Comparison of ENCODE assay signal across 19 cellular contexts in genomic region chr7:132108553-132108952, GRCh38.
"Had no signal": no experiment of that assay in that cellular context is flagged by ENCODE, and none has a peak within 500 bp of the region (broad histone marks: within the 10 kb centered on the region; RNA-seq: fewer than 3 reads in every experiment).

No MANE protein-coding gene starts in this region.

- H3K9me3 ChIP-seq: esophagus muscularis mucosa, gastrocnemius medialis, ovary, suprapubic skin, thyroid gland had no signal

- H3K4me1 ChIP-seq: esophagus muscularis mucosa, gastrocnemius medialis, suprapubic skin, thyroid gland had no signal

- FAIRE-seq: small intestine, urothelium cell line had no signal

- H3K4me3 ChIP-seq: esophagus muscularis mucosa, gastrocnemius medialis, lung, ovary, suprapubic skin, thyroid gland had no signal

- H3K4me1 Mint-ChIP-seq: naive B cell had no signal

- DNase-seq: effector memory CD8-positive, alpha-beta T cell; gastrocnemius medialis; left colon; left ventricle myocardium superior; naive B cell; nephron progenitor cell; nucleus accumbens; ovary; right cardiac atrium; small intestine; stimulated activated CD4-positive, alpha-beta T cell treated with anti-CD3 and anti-CD28 coated beads, Interleukin-12 subunit alpha, Interleukin-12 subunit beta, amount 100 ng/mL, for 4 hours; stimulated activated naive CD8-positive, alpha-beta T cell treated with anti-CD3 and anti-CD28 coated beads, Interleukin-15, Interleukin-2, amounts not matched to agents 100 U/mL and 50 U/mL, for 24 hours; thyroid gland had no signal

- H3K36me3 ChIP-seq: esophagus muscularis mucosa, gastrocnemius medialis, ovary, suprapubic skin, thyroid gland had no signal

- H3K9me3 Mint-ChIP-seq: effector memory CD8-positive, alpha-beta T cell; nephron progenitor cell; type B pancreatic cell had no signal

- H3K27ac Mint-ChIP-seq: effector memory CD8-positive, alpha-beta T cell; naive B cell; nephron progenitor cell; type B pancreatic cell had no signal

- H3K27ac ChIP-seq: epithelial cell of prostate, esophagus muscularis mucosa, gastrocnemius medialis, ovary, suprapubic skin, thyroid gland had no signal

- H3K36me3 Mint-ChIP-seq: naive B cell, type B pancreatic cell had no signal

- H3K4me3 Mint-ChIP-seq: effector memory CD8-positive, alpha-beta T cell; naive B cell; nephron progenitor cell; type B pancreatic cell had no signal

- H3K27me3 Mint-ChIP-seq: type B pancreatic cell had no signal

- ATAC-seq: effector memory CD8-positive, alpha-beta T cell; gastrocnemius medialis; left colon; left ventricle myocardium superior; right cardiac atrium; stimulated activated naive CD8-positive, alpha-beta T cell treated with anti-CD3 and anti-CD28 coated beads, Interleukin-15, Interleukin-2, amounts not matched to agents 100 U/mL and 50 U/mL, for 24 hours had no signal

- H3K27me3 ChIP-seq: esophagus muscularis mucosa, gastrocnemius medialis, ovary, suprapubic skin, thyroid gland had no signal
